ENCODE assay signal across 24 cellular contexts in the genomic region with DNA sequence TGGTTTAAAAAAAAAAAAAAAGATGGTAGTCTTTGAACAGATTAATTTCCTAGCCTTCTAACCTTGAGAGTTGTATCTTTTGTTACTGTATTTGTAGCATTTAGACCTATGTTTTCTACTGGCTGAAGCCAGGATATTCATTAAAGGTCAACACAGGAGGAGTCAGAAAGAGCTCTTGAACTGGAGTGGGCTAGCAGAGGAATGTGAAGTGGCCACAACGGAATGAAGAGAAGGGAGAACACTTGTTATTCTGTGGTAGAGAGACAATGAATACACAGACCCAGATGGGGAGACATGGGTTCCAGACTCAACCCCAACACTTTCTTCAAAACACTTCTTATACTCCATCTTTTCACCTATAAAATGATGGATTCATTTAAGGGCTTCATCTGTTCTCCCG.
DNase-seq lines count a peak whose midpoint lies in the region; ATAC-seq, FAIRE-seq and TF ChIP-seq lines count a peak whose summit lies in the region.
"Had no signal": no experiment of that assay in that cellular context is flagged by ENCODE, and none has a peak within 500 bp of the region (broad histone marks: within the 10 kb centered on the region; RNA-seq: fewer than 3 reads in every experiment).

No MANE protein-coding gene starts in this region.

- POLR2A ChIA-PET in SK-N-SH (lab: Yijun Ruan, JAX) = no interaction called here

- H3K27me3 ChIP-seq in SK-N-SH (ENCODE audit: insufficient read depth) (no peaks in the 10 kb centered on the region), SJCRH30 (no peaks in the 10 kb centered on the region), left ventricle myocardium inferior (ENCODE audit: low read depth) (no peaks in the 10 kb centered on the region), upper lobe of right lung (no peaks in the 10 kb centered on the region)
- H3K27me3 ChIP-seq: upper lobe of left lung had no signal

- FAIRE-seq in HTR-8/SVneo (lab: Jason Lieb, UNC) (no peak), GM12892 (lab: Jason Lieb, UNC) (no peak)
- FAIRE-seq: A204.1, bronchial epithelial cell, GM18507 had no signal

- WGBS in SK-N-SH (ENCODE audit: low lambda C conversion rate) = 82% methylated on average over 2 of the region's 2 CpGs

- TF ChIP-seq RAD21 in SK-N-SH (IDR thresholded peaks at IDR 0.05; ENCODE audit: low read length) = no peak

- no peak for TF ChIP-seq POLR2A in GM12892 (IDR thresholded peaks at IDR 0.05; ENCODE audit: low read depth, low read length)

- CTCF ChIA-PET in SK-N-SH (lab: Yijun Ruan, JAX) = interaction anchor here (0.8 to 8.1 kb wide), 6 partner anchors 11 to 196 kb away, joined by 3 to 85 read pairs (median 6); no protein-coding TSS in a partner anchor

- H3K36me3 ChIP-seq in SK-N-SH (replicated peaks in 1 of 2; ENCODE audit: control insufficient read depth in 1 of 2, insufficient read depth in 2 of 2, low read length in 1 of 2) (peaks cover 0 to 2% of the 10 kb centered on the region in 2 experiments), SJCRH30 (no peaks in the 10 kb centered on the region), left ventricle myocardium inferior (no peaks in the 10 kb centered on the region), upper lobe of right lung (no peaks in the 10 kb centered on the region)
- H3K36me3 ChIP-seq: HAP-1, upper lobe of left lung had no signal

- H3K9me3 ChIP-seq in SK-N-SH (no peaks in the 10 kb centered on the region), SJCRH30 (replicated peaks) (no peaks in the 10 kb centered on the region), left ventricle myocardium inferior (replicated peaks) (no peaks in the 10 kb centered on the region), upper lobe of right lung (no peaks in the 10 kb centered on the region)
- H3K9me3 ChIP-seq: HAP-1, upper lobe of left lung had no signal

- no peak for DNase-seq in SK-N-SH
- peak; percentile 11 to 27 for DNase-seq in SJCRH30
- no peak for DNase-seq in left ventricle myocardium inferior
- no peak for DNase-seq in upper lobe of right lung
- DNase-seq in HTR-8/SVneo (ENCODE audit: insufficient read length, low spot score) = no peak
- DNase-seq in GM12892 (ENCODE audit: insufficient read length) = no peak
- DNase-seq in G401 (ENCODE audit: low spot score) = no peak
- DNase-seq: activated B cell treated with CpG ODN at 0.5 μM for 24 hours; activated CD8-positive, alpha-beta T cell treated with anti-CD3 and anti-CD28 coated beads for 36 hours; activated gamma-delta T cell; activated T-cell treated with anti-CD3 and anti-CD28 coated beads for 4 hours; EL; KBM-7; NCI-H1694; NCI-H526; RPMI8226; SW 1271 had no signal

- H3K9me2 ChIP-seq in SK-N-SH = no peaks in the 10 kb centered on the region

- no peaks in the 10 kb centered on the region for H4K20me1 ChIP-seq in SK-N-SH (ENCODE audit: insufficient read depth)

- peak overlapping the region; percentile 47 to 64; a peak in 2 of 4 replicates for H3K27ac ChIP-seq in SK-N-SH (ENCODE audit: low read depth in 2 of 2, low read length in 1 of 2)
- no peak overlapping the region for H3K27ac ChIP-seq in SJCRH30
- peak overlapping the region; percentile 73 for H3K27ac ChIP-seq in left ventricle myocardium inferior (replicated peaks)
- H3K27ac ChIP-seq in upper lobe of right lung = no peak overlapping the region
- H3K27ac ChIP-seq: parathyroid adenoma, upper lobe of left lung had no signal

- TF ChIP-seq CTCF in SK-N-SH (IDR thresholded peaks at IDR 0.05) = no peak
- TF ChIP-seq CTCF in left ventricle myocardium inferior (IDR thresholded peaks at IDR 0.05; ENCODE audit: borderline replicate concordance) = no peak
- TF ChIP-seq CTCF in upper lobe of right lung (IDR thresholded peaks at IDR 0.05) = no peak

- H2AFZ ChIP-seq in SK-N-SH (ENCODE audit: low read depth) = no peak overlapping the region
- H2AFZ ChIP-seq: parathyroid adenoma had no signal

- ATAC-seq in SK-N-SH treated with all-trans-retinoic acid at 6 μM for 48 hours (no peak), upper lobe of right lung (peak; percentile 85)
- ATAC-seq: activated CD8-positive, alpha-beta T cell treated with anti-CD3 and anti-CD28 coated beads for 36 hours had no signal

- H3F3A ChIP-seq in SK-N-SH (replicated peaks; ENCODE audit: insufficient read depth) = peaks cover 17% of the 10 kb centered on the region

- no peak overlapping the region for H3K4me2 ChIP-seq in SK-N-SH

- in situ Hi-C loops in G401 (cut with HindIII; ENCODE audit: low sequenced_read_pairs) = no loop called here

- no peaks in the 10 kb centered on the region for H3K79me2 ChIP-seq in SK-N-SH (ENCODE audit: insufficient read depth)

- peaks cover 15 to 27% of the 10 kb centered on the region in 2 experiments for H3K4me1 ChIP-seq in SK-N-SH (ENCODE audit: control insufficient read depth in 1 of 2, insufficient read depth in 2 of 2, low read depth in 1 of 2, low read length in 1 of 2)
- H3K4me1 ChIP-seq in SJCRH30 = peaks cover 17% of the 10 kb centered on the region
- peaks cover 84% of the 10 kb centered on the region for H3K4me1 ChIP-seq in left ventricle myocardium inferior
- peaks cover 15% of the 10 kb centered on the region for H3K4me1 ChIP-seq in upper lobe of right lung
- H3K4me1 ChIP-seq: HAP-1 had no signal

- no peak overlapping the region for H3K9ac ChIP-seq in SK-N-SH
- H3K9ac ChIP-seq: parathyroid adenoma had no signal

- intact Hi-C loops in left ventricle myocardium inferior (cut with micrococcal nuclease) (no loop called here), upper lobe of right lung (cut with DNase I) (no loop called here)

- H3K4me3 ChIP-seq in SK-N-SH (ENCODE audit: low read depth in 2 of 2, low read length in 1 of 2) = no peak overlapping the region
- H3K4me3 ChIP-seq in SJCRH30 = no peak overlapping the region
- no peak overlapping the region for H3K4me3 ChIP-seq in left ventricle myocardium inferior
- H3K4me3 ChIP-seq in upper lobe of right lung = no peak overlapping the region
- H3K4me3 ChIP-seq: HAP-1, upper lobe of left lung had no signal

- TF ChIP-seq EP300 in SK-N-SH (IDR thresholded peaks at IDR 0.05; ENCODE audit: borderline replicate concordance in 1 of 2, low read depth in 1 of 2, low read length in 1 of 2) = no peak

TF ChIP-seq in SK-N-SH, 30 proteins besides CTCF, POLR2A, EP300 and RAD21:
- TF ChIP-seq GABPA (IDR thresholded peaks at IDR 0.05; ENCODE audit: low read depth) (no peak), NFIC (IDR thresholded peaks at IDR 0.05; ENCODE audit: borderline replicate concordance) (no peak), MEF2A (IDR thresholded peaks at IDR 0.05; ENCODE audit: borderline replicate concordance, low read depth) (no peak), FOSL2 (IDR thresholded peaks at IDR 0.05; ENCODE audit: borderline replicate concordance, low read depth) (no peak)
- TF ChIP-seq, protein P1, sequence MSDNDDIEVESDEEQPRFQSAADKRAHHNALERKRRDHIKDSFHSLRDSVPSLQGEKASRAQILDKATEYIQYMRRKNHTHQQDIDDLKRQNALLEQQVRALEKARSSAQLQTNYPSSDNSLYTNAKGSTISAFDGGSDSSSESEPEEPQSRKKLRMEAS (IDR thresholded peaks at IDR 0.05; ENCODE audit: low read depth) = no peak
- TF ChIP-seq, protein P2, sequence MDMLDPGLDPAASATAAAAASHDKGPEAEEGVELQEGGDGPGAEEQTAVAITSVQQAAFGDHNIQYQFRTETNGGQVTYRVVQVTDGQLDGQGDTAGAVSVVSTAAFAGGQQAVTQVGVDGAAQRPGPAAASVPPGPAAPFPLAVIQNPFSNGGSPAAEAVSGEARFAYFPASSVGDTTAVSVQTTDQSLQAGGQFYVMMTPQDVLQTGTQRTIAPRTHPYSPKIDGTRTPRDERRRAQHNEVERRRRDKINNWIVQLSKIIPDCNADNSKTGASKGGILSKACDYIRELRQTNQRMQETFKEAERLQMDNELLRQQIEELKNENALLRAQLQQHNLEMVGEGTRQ (IDR thresholded peaks at IDR 0.05; ENCODE audit: borderline replicate concordance, low read depth, low read length) = no peak

TF ChIP-seq in SK-N-SH treated with all-trans-retinoic acid at 6 μM for 48 hours, 23 proteins besides CTCF, POLR2A, EP300 and RAD21:
- TF ChIP-seq GLIS3 (CRISPR knock-in tag; IDR thresholded peaks at IDR 0.05) = no peak
- TF ChIP-seq ZFP30 (CRISPR knock-in tag; IDR thresholded peaks at IDR 0.05) = no peak
- no peak for TF ChIP-seq PPARA (CRISPR knock-in tag; IDR thresholded peaks at IDR 0.05; ENCODE audit: borderline replicate concordance)

Comparison
In these comparisons a context has a peak if more than half of its experiments do, and no peak if none do; other contexts are left out.
1. DNase-seq: peak in SJCRH30 (2 of 2); none in SK-N-SH (single experiment), left ventricle myocardium inferior (single experiment), upper lobe of right lung (single experiment), HTR-8/SVneo (single experiment), GM12892 (single experiment) and G401 (single experiment).
2. H3K27ac ChIP-seq: peak in SK-N-SH (2 of 2) and left ventricle myocardium inferior (single experiment); none in SJCRH30 (single experiment) and upper lobe of right lung (single experiment).